8 cellular contexts compared by ENCODE assay signal in genomic region chr3:191244242-191244867, GRCh38. TPM values are rescaled to one million over a fixed set of nuclear protein-coding genes. Genes with fewer than 3 reads are reported as not detected.
A peak's percentile ranks its signal among the peaks of the same experiment; 100 is the strongest.
DNase-seq lines count a peak whose midpoint lies in the region; ATAC-seq and TF ChIP-seq lines count a peak whose summit lies in the region.

No MANE protein-coding gene starts in this region.

- DNase-seq in NAMALWA (ENCODE audit: low spot score) (peak; percentile 57), fibroblast of villous mesenchyme (ENCODE audit: low read depth) (peak; percentile 28), AG08395 (ENCODE audit: low spot score) (no peak), A172 (ENCODE audit: low spot score) (no peak)
- no peak for DNase-seq in activated CD4-positive, alpha-beta T cell treated with anti-CD3 and anti-CD28 coated beads, Interleukin-2, amount 10 ng/mL, durations not matched to agents 7 days and 5 days

- H3K4me3 ChIP-seq in fibroblast of villous mesenchyme (ENCODE audit: low read depth, low read length), result no peak overlapping the region

- peaks cover 14% of the 10 kb centered on the region for H3K4me1 Mint-ChIP-seq in activated CD4-positive, alpha-beta T cell treated with anti-CD3 and anti-CD28 coated beads, Interleukin-2, amount 10 ng/mL, durations not matched to agents 7 days and 5 days

- POLR2A ChIA-PET in activated CD4-positive, alpha-beta T cell treated with anti-CD3 and anti-CD28 coated beads, Interleukin-2, amount 10 ng/mL, durations not matched to agents 7 days and 5 days (lab: Charles Lee), result no interaction called here

- peaks cover 3% of the 10 kb centered on the region for H3K27me3 Mint-ChIP-seq in activated CD4-positive, alpha-beta T cell treated with anti-CD3 and anti-CD28 coated beads, Interleukin-2, amount 10 ng/mL, durations not matched to agents 7 days and 5 days

- no peaks in the 10 kb centered on the region for H3K9me3 Mint-ChIP-seq in activated CD4-positive, alpha-beta T cell treated with anti-CD3 and anti-CD28 coated beads, Interleukin-2, amount 10 ng/mL, durations not matched to agents 7 days and 5 days

- ATAC-seq in GM18909 (IDR thresholded peaks at IDR 0.05; ENCODE audit: poor library complexity, unreplicated experiment) (peak; percentile 44), HG02870 (IDR thresholded peaks at IDR 0.05; ENCODE audit: unreplicated experiment) (no peak)

- TF ChIP-seq CTCF in C4-2B (conservative IDR thresholded peaks at IDR 0.05), result peak; percentile 68
- TF ChIP-seq CTCF in fibroblast of villous mesenchyme (IDR thresholded peaks at IDR 0.05; ENCODE audit: insufficient read depth, low read depth, low read length), result peak; percentile 43

- H3K36me3 Mint-ChIP-seq in activated CD4-positive, alpha-beta T cell treated with anti-CD3 and anti-CD28 coated beads, Interleukin-2, amount 10 ng/mL, durations not matched to agents 7 days and 5 days (ENCODE audit: low read depth), result no peaks in the 10 kb centered on the region

- no peak overlapping the region for H3K4me3 Mint-ChIP-seq in activated CD4-positive, alpha-beta T cell treated with anti-CD3 and anti-CD28 coated beads, Interleukin-2, amount 10 ng/mL, durations not matched to agents 7 days and 5 days

- CTCF ChIA-PET in activated CD4-positive, alpha-beta T cell treated with anti-CD3 and anti-CD28 coated beads, Interleukin-2, amount 10 ng/mL, durations not matched to agents 7 days and 5 days (lab: Charles Lee), result no interaction called here

- H3K27ac ChIP-seq in C4-2B, result no peak overlapping the region

- H3K27ac Mint-ChIP-seq in activated CD4-positive, alpha-beta T cell treated with anti-CD3 and anti-CD28 coated beads, Interleukin-2, amount 10 ng/mL, durations not matched to agents 7 days and 5 days, result no peak overlapping the region

RNA-seq across cellular contexts. Expression of gene OSTN, which starts 45.3 kb away (rescaled TPM):
- not detected in 2 replicates for total RNA-seq in fibroblast of villous mesenchyme
- not detected for total RNA-seq in activated CD4-positive, alpha-beta T cell treated with anti-CD3 and anti-CD28 coated beads, Interleukin-2, amount 10 ng/mL, durations not matched to agents 7 days and 5 days
- not detected in 2 replicates for total RNA-seq in A172 (2014; rRNA removed; shearing (Covaris generic))

Comparison
In these comparisons a context has a peak if more than half of its experiments do, and no peak if none do; other contexts are left out.
1. DNase-seq: peak in NAMALWA (single experiment) and fibroblast of villous mesenchyme (single experiment); none in activated CD4-positive, alpha-beta T cell treated with anti-CD3 and anti-CD28 coated beads, Interleukin-2, amount 10 ng/mL, durations not matched to agents 7 days and 5 days (single experiment), AG08395 (single experiment) and A172 (single experiment).